ENCODE assay signal across 24 cellular contexts in genomic region chr5:163373401-163374066, GRCh38.
DNase-seq lines count a peak whose midpoint lies in the region; ATAC-seq and TF ChIP-seq lines count a peak whose summit lies in the region.
"Had no signal": no experiment of that assay in that cellular context is flagged by ENCODE, and none has a peak within 500 bp of the region (broad histone marks: within the 10 kb centered on the region; RNA-seq: fewer than 3 reads in every experiment).

No MANE protein-coding gene starts in this region.

- no peaks in the 10 kb centered on the region for H3K27me3 Mint-ChIP-seq in Caco-2 (ENCODE audit: insufficient read depth, unreplicated experiment)
- no peaks in the 10 kb centered on the region for H3K27me3 Mint-ChIP-seq in nephron (ENCODE audit: low read depth)
- H3K27me3 Mint-ChIP-seq in activated CD8-positive, alpha-beta memory T cell treated with anti-CD3 and anti-CD28 coated beads, Interleukin-2, amount 10 ng/mL, durations not matched to agents 7 days and 5 days: no peaks in the 10 kb centered on the region
- H3K27me3 Mint-ChIP-seq: activated CD4-positive, alpha-beta T cell treated with anti-CD3 and anti-CD28 coated beads, Interleukin-2, amount 10 ng/mL, durations not matched to agents 24 days and 14 days had no signal

- no peak for TF ChIP-seq CTCF in Caco-2 (IDR thresholded peaks at IDR 0.05; ENCODE audit: insufficient read depth in 1 of 2, low read depth in 1 of 2, low read length in 1 of 2, severe bottlenecking in 1 of 2, unreplicated experiment in 1 of 2)
- TF ChIP-seq CTCF in nephron (IDR thresholded peaks at IDR 0.05; ENCODE audit: unreplicated experiment in 3 of 3): no peak
- TF ChIP-seq CTCF in foreskin keratinocyte (conservative IDR thresholded peaks at IDR 0.05): no peak
- no peak for TF ChIP-seq CTCF in uterus (IDR thresholded peaks at IDR 0.05)

- H3K27ac ChIP-seq in ectodermal cell (ENCODE audit: insufficient read depth, low read depth, low read length, poor library complexity, severe bottlenecking) (peak overlapping the region; percentile 77), foreskin keratinocyte (no peak overlapping the region), uterus (no peak overlapping the region)
- H3K27ac ChIP-seq: BLaER1, breast epithelium, ovary, stomach, upper lobe of left lung had no signal

- no peak overlapping the region for H3K4me3 ChIP-seq in Caco-2 (ENCODE audit: low read depth, low read length)
- H3K4me3 ChIP-seq in ectodermal cell (ENCODE audit: insufficient read depth, low read depth, low read length): no peak overlapping the region
- H3K4me3 ChIP-seq in uterus: no peak overlapping the region
- H3K4me3 ChIP-seq: BLaER1, breast epithelium, ovary, stomach, upper lobe of left lung had no signal

- ATAC-seq in HG02981 (IDR thresholded peaks at IDR 0.05; ENCODE audit: unreplicated experiment): peak; percentile 66
- ATAC-seq in foreskin keratinocyte: no peak
- no peak for ATAC-seq in activated CD8-positive, alpha-beta memory T cell treated with anti-CD3 and anti-CD28 coated beads, Interleukin-2, amount 10 ng/mL, durations not matched to agents 7 days and 5 days
- ATAC-seq: HepG2 had no signal

- POLR2A ChIA-PET in Caco-2 (lab: Charles Lee): interaction anchor here (1.3 kb wide), 1 partner anchor 87 kb away, joined by 4 read pairs; the partner anchor contains the start of genes HMMR and NUDCD2

- peak overlapping the region; percentile 32 for H3K27ac Mint-ChIP-seq in Caco-2 (ENCODE audit: unreplicated experiment)
- peak overlapping the region; percentile 88 to 95 (median 91) for H3K27ac Mint-ChIP-seq in nephron
- H3K27ac Mint-ChIP-seq in activated CD8-positive, alpha-beta memory T cell treated with anti-CD3 and anti-CD28 coated beads, Interleukin-2, amount 10 ng/mL, durations not matched to agents 7 days and 5 days: no peak overlapping the region
- H3K27ac Mint-ChIP-seq: activated CD4-positive, alpha-beta T cell treated with anti-CD3 and anti-CD28 coated beads, Interleukin-2, amount 10 ng/mL, durations not matched to agents 24 days and 14 days had no signal

- H3K4me1 ChIP-seq in Caco-2: peaks cover 35% of the 10 kb centered on the region
- H3K4me1 ChIP-seq in ectodermal cell (ENCODE audit: control insufficient read depth, insufficient read depth, low read length): peaks cover 11% of the 10 kb centered on the region
- H3K4me1 ChIP-seq in foreskin keratinocyte: no peaks in the 10 kb centered on the region
- no peaks in the 10 kb centered on the region for H3K4me1 ChIP-seq in uterus
- H3K4me1 ChIP-seq: BLaER1, breast epithelium, stomach, upper lobe of left lung had no signal

- H3K36me3 Mint-ChIP-seq in Caco-2 (ENCODE audit: insufficient read depth, unreplicated experiment) (peaks cover 6% of the 10 kb centered on the region), nephron (ENCODE audit: low read depth) (no peaks in the 10 kb centered on the region)
- H3K36me3 Mint-ChIP-seq in activated CD8-positive, alpha-beta memory T cell treated with anti-CD3 and anti-CD28 coated beads, Interleukin-2, amount 10 ng/mL, durations not matched to agents 7 days and 5 days: no peaks in the 10 kb centered on the region

- CTCF ChIA-PET in Caco-2 (lab: Charles Lee): no interaction called here
- CTCF ChIA-PET in activated CD8-positive, alpha-beta memory T cell treated with anti-CD3 and anti-CD28 coated beads, Interleukin-2, amount 10 ng/mL, durations not matched to agents 7 days and 5 days (lab: Charles Lee): interaction anchor here (0.6 kb wide), 1 partner anchor 8 kb away, joined by 4 read pairs; no protein-coding TSS in a partner anchor

- DNase-seq in Caco-2: peak in 1 of 2 experiments; percentile 28
- DNase-seq in foreskin keratinocyte: no peak
- DNase-seq in uterus: no peak
- no peak for DNase-seq in activated CD8-positive, alpha-beta memory T cell treated with anti-CD3 and anti-CD28 coated beads, Interleukin-2, amount 10 ng/mL, durations not matched to agents 7 days and 5 days
- DNase-seq in posterior vena cava (ENCODE audit: low spot score): no peak
- DNase-seq: activated CD4-positive, alpha-beta T cell treated with anti-CD3 and anti-CD28 coated beads, Interleukin-2, amount 10 ng/mL, durations not matched to agents 24 days and 14 days; activated CD8-positive, alpha-beta memory T cell treated with anti-CD3 and anti-CD28 coated beads, Interleukin-2, amount 50 U/mL, for 4 hours; activated effector memory CD4-positive, alpha-beta T cell treated with anti-CD3 and anti-CD28 coated beads, Interleukin-2, amount 50 U/mL, for 16 hours; DMS 273 treated with DMSO at 0.1 percent for 48 hours; erythroblast; GOT3; NCI-H1417 treated with DMSO at 0.1 percent for 48 hours; NCI-H524 treated with DMSO at 0.1 percent for 48 hours; ovary; Right ventricle myocardium superior; stimulated activated CD4-positive, alpha-beta T cell treated with anti-CD3 and anti-CD28 coated beads, Interleukin-2, amount 100 ng/mL, for 24 hours; stomach; upper lobe of left lung had no signal

- intact Hi-C loops in Caco-2 (cut with micrococcal nuclease; ENCODE audit: unreplicated experiment): loop anchor here (2.0 kb wide), 1 partner anchor 63 kb away; the partner anchor contains the start of gene CCNG1
- intact Hi-C loops in uterus (cut with DNase I; ENCODE audit: low total_unique reads): no loop called here
- intact Hi-C loops in posterior vena cava (cut with DNase I): no loop called here

- peak overlapping the region; percentile 45 for H3K4me3 Mint-ChIP-seq in Caco-2 (ENCODE audit: unreplicated experiment)
- peak overlapping the region in 2 of 3 experiments; percentile 3 to 18 for H3K4me3 Mint-ChIP-seq in nephron
- no peak overlapping the region for H3K4me3 Mint-ChIP-seq in activated CD8-positive, alpha-beta memory T cell treated with anti-CD3 and anti-CD28 coated beads, Interleukin-2, amount 10 ng/mL, durations not matched to agents 7 days and 5 days
- H3K4me3 Mint-ChIP-seq: activated CD4-positive, alpha-beta T cell treated with anti-CD3 and anti-CD28 coated beads, Interleukin-2, amount 10 ng/mL, durations not matched to agents 24 days and 14 days had no signal

- H3K36me3 ChIP-seq in Caco-2 (ENCODE audit: control insufficient read depth, insufficient read depth, low read length) (no peaks in the 10 kb centered on the region), ectodermal cell (ENCODE audit: control insufficient read depth, insufficient read depth, low read length) (no peaks in the 10 kb centered on the region), uterus (no peaks in the 10 kb centered on the region)
- H3K36me3 ChIP-seq: BLaER1, breast epithelium, ovary, stomach, upper lobe of left lung had no signal

- TF ChIP-seq POLR2A in uterus (IDR thresholded peaks at IDR 0.05): no peak

- 40 to 61% methylated on average over 1 of the region's 1 CpG for WGBS in ectodermal cell, 2 experiments

- no TSS peak for BruUV-seq in Caco-2 (replicated peaks; lab: Mats Ljungman, UMichigan)

- H3K9me3 ChIP-seq in Caco-2 (no peaks in the 10 kb centered on the region), ectodermal cell (ENCODE audit: control insufficient read depth, low read length) (no peaks in the 10 kb centered on the region), uterus (no peaks in the 10 kb centered on the region)
- H3K9me3 ChIP-seq: BLaER1, breast epithelium, ovary, stomach, upper lobe of left lung had no signal

- H3K27me3 ChIP-seq in Caco-2 (replicated peaks; ENCODE audit: control insufficient read depth, insufficient read depth, low read length) (no peaks in the 10 kb centered on the region), ectodermal cell (ENCODE audit: control insufficient read depth, insufficient read depth, low read length, poor library complexity, severe bottlenecking) (no peaks in the 10 kb centered on the region), foreskin keratinocyte (no peaks in the 10 kb centered on the region), uterus (no peaks in the 10 kb centered on the region)
- H3K27me3 ChIP-seq: BLaER1, breast epithelium, ovary, stomach, upper lobe of left lung had no signal

- peaks cover 31% of the 10 kb centered on the region for H3K4me1 Mint-ChIP-seq in Caco-2 (ENCODE audit: low read depth, unreplicated experiment)
- H3K4me1 Mint-ChIP-seq in nephron: peaks cover 3% of the 10 kb centered on the region
- no peaks in the 10 kb centered on the region for H3K4me1 Mint-ChIP-seq in activated CD8-positive, alpha-beta memory T cell treated with anti-CD3 and anti-CD28 coated beads, Interleukin-2, amount 10 ng/mL, durations not matched to agents 7 days and 5 days
- H3K4me1 Mint-ChIP-seq: activated CD4-positive, alpha-beta T cell treated with anti-CD3 and anti-CD28 coated beads, Interleukin-2, amount 10 ng/mL, durations not matched to agents 24 days and 14 days had no signal

- H3K9me3 Mint-ChIP-seq in Caco-2 (ENCODE audit: unreplicated experiment) (peaks cover 10% of the 10 kb centered on the region), nephron (peaks cover 5% of the 10 kb centered on the region)
- no peaks in the 10 kb centered on the region for H3K9me3 Mint-ChIP-seq in activated CD8-positive, alpha-beta memory T cell treated with anti-CD3 and anti-CD28 coated beads, Interleukin-2, amount 10 ng/mL, durations not matched to agents 7 days and 5 days (ENCODE audit: low read depth)
- H3K9me3 Mint-ChIP-seq: activated CD4-positive, alpha-beta T cell treated with anti-CD3 and anti-CD28 coated beads, Interleukin-2, amount 10 ng/mL, durations not matched to agents 24 days and 14 days had no signal
